Comparison of ENCODE assay signal across 1 cellular context in genomic region chr17:63226720-63227119, GRCh38.
TF ChIP-seq lines count a peak whose summit lies in the region.

No MANE protein-coding gene starts in this region.

TF ChIP-seq in HEK293, 187 proteins besides CTCF, POLR2A, EP300 and RAD21 (continued from another document):
- TF ChIP-seq ZNF280D (tag by site-specific recombination; IDR thresholded peaks at IDR 0.05) (peak; percentile 76; the same call in 1 of the 2 replicates), ZNF580 (tag by site-specific recombination; IDR thresholded peaks at IDR 0.05) (peak; percentile 65; the same call in 1 of the 2 replicates)
TF ChIP-seq in HEK293: peak in this region for 3; not testable (repeated sequence) for 184.
